ENCODE assay signal across 1 cellular context in genomic region chr19:4971424-4971793, GRCh38.
TF ChIP-seq lines count a peak whose summit lies in the region.

No MANE protein-coding gene starts in this region.

TF ChIP-seq in IMR-90, 13 proteins besides CTCF, POLR2A, EP300 and RAD21 (continued from another document):
- TF ChIP-seq USF2 (IDR thresholded peaks at IDR 0.05; ENCODE audit: low read depth, low read length) (no peak), ELK1 (IDR thresholded peaks at IDR 0.05; ENCODE audit: borderline replicate concordance, low read depth, low read length) (no peak), BHLHE40 (IDR thresholded peaks at IDR 0.05; ENCODE audit: low read depth, low read length) (no peak), NFE2L2 (IDR thresholded peaks at IDR 0.05; ENCODE audit: low read depth, low read length) (no peak), MAZ (IDR thresholded peaks at IDR 0.05; ENCODE audit: borderline replicate concordance, low read depth, low read length) (no peak), SMC3 (IDR thresholded peaks at IDR 0.05; ENCODE audit: low read depth, low read length) (no peak), CHD1 (IDR thresholded peaks at IDR 0.05; ENCODE audit: low read depth, low read length) (no peak), CEBPB (IDR thresholded peaks at IDR 0.05; ENCODE audit: low read depth, low read length) (no peak), RCOR1 (IDR thresholded peaks at IDR 0.05; ENCODE audit: insufficient replicate concordance, low read length) (no peak)
TF ChIP-seq in IMR-90: peak in this region for 0.
